In genomic region chr5:173483599-173483998, GRCh38 we compare ENCODE assay signal across 8 cellular contexts.
DNase-seq lines count a peak whose midpoint lies in the region; ATAC-seq, FAIRE-seq and TF ChIP-seq lines count a peak whose summit lies in the region.
"Not testable (repeated sequence)": the region's sequence is repeated elsewhere in the genome, so short reads cannot be mapped to it uniquely, and the experiment has no call there.

No MANE protein-coding gene starts in this region.

- not testable (repeated sequence) for H4K8ac ChIP-seq in trophoblast cell (ENCODE audit: low read depth, low read length)

- H2BK120ac ChIP-seq in trophoblast cell (ENCODE audit: insufficient read depth, low read length, poor library complexity): not testable (repeated sequence)

- H3K4me1 Mint-ChIP-seq in Calu3 (ENCODE audit: low read depth, unreplicated experiment); MCF 10A (ENCODE audit: insufficient read depth, unreplicated experiment): not testable (repeated sequence)

- POLR2A ChIA-PET in HEK293 (lab: Yijun Ruan, JAX): not testable (repeated sequence)
- POLR2A ChIA-PET in MCF 10A (lab: Yijun Ruan, JAX): interaction anchor here (0.7 to 0.9 kb wide), 2 partner anchors 11 to 28 kb away, joined by 3 to 5 read pairs; no protein-coding TSS in a partner anchor

- dilution Hi-C loops in keratinocyte (cut with MboI; ENCODE audit: extremely low pct_ligation_motif_present, low sequenced_read_pairs): not testable (repeated sequence)

- not testable (repeated sequence) for H2AK5ac ChIP-seq in trophoblast cell (ENCODE audit: low read length)

- intact Hi-C loops in Calu3 (cut with micrococcal nuclease; ENCODE audit: unreplicated experiment); MCF 10A (cut with micrococcal nuclease): not testable (repeated sequence)

- FAIRE-seq in keratinocyte (lab: Jason Lieb, UNC): not testable (repeated sequence)

- not testable (repeated sequence) for H4K91ac ChIP-seq in trophoblast cell (ENCODE audit: low read depth, low read length)

- not testable (repeated sequence) for TF ChIP-seq CTCF in Calu3 (IDR thresholded peaks at IDR 0.05; ENCODE audit: unreplicated experiment); HEK293 (tag by site-specific recombination; IDR thresholded peaks at IDR 0.05); RWPE2 (IDR thresholded peaks at IDR 0.05; ENCODE audit: poor library complexity, severe bottlenecking); MCF 10A (IDR thresholded peaks at IDR 0.05; ENCODE audit: unreplicated experiment); keratinocyte (optimal IDR thresholded peaks at IDR 0.05 in 1 of 3, IDR thresholded peaks at IDR 0.05 in 1 of 3, conservative IDR thresholded peaks at IDR 0.05 in 1 of 3; ENCODE audit: extremely low read depth in 1 of 3, insufficient read depth in 2 of 3, low read length in 3 of 3)

- not testable (repeated sequence) for H3K9me1 ChIP-seq in keratinocyte (ENCODE audit: control insufficient read depth, extremely low read depth, insufficient read depth, low read length)

- not testable (repeated sequence) for H3K4me1 ChIP-seq in HEK293 (ENCODE audit: control insufficient read depth, insufficient read depth, low read length); RWPE2 (ENCODE audit: insufficient read depth, poor library complexity, severe bottlenecking); keratinocyte (ENCODE audit: control insufficient read depth, extremely low read depth, insufficient read depth, low read length); trophoblast cell (ENCODE audit: control insufficient read depth in 1 of 2, insufficient read depth in 2 of 2, low read length in 2 of 2)

- H3K27ac ChIP-seq in HEK293 (ENCODE audit: extremely low read depth, low read depth, low read length); RWPE2 (ENCODE audit: poor library complexity, severe bottlenecking); trophoblast cell (ENCODE audit: low read depth, low read length): not testable (repeated sequence)
- H3K27ac ChIP-seq in epithelial cell of prostate: peak overlapping the region; percentile 73
- peak overlapping the region; percentile 50 for H3K27ac ChIP-seq in keratinocyte (ENCODE audit: control insufficient read depth, insufficient read depth, low read length)

- WGBS in trophoblast cell (ENCODE audit: extremely low coverage, insufficient coverage, insufficient read length): no CpG with 5 or more reads among the region's 3 CpGs

- not testable (repeated sequence) for H3K4me2 ChIP-seq in keratinocyte (ENCODE audit: control insufficient read depth, extremely low read depth, insufficient read depth, low read depth, low read length); trophoblast cell (ENCODE audit: low read length)

- not testable (repeated sequence) for H3K14ac ChIP-seq in trophoblast cell (ENCODE audit: low read length)

- not testable (repeated sequence) for H2AFZ ChIP-seq in keratinocyte (ENCODE audit: control insufficient read depth, low read length); trophoblast cell (ENCODE audit: insufficient read depth, low read length, poor library complexity)

- not testable (repeated sequence) for BruUV-seq in Calu3 (replicated peaks; lab: Mats Ljungman, UMichigan); MCF 10A (replicated peaks; lab: Mats Ljungman, UMichigan)

- not testable (repeated sequence) for H3K27me3 ChIP-seq in RWPE2 (ENCODE audit: insufficient read depth, poor library complexity, severe bottlenecking); keratinocyte (ENCODE audit: control insufficient read depth, extremely low read depth, insufficient read depth, low read length); trophoblast cell (ENCODE audit: insufficient read depth, low read length)

- H3K4ac ChIP-seq in trophoblast cell (ENCODE audit: low read depth, low read length): not testable (repeated sequence)

- not testable (repeated sequence) for H2BK12ac ChIP-seq in trophoblast cell (ENCODE audit: low read length)

- H4K12ac ChIP-seq in trophoblast cell (ENCODE audit: low read depth, low read length): not testable (repeated sequence)

- not testable (repeated sequence) for H3K4me3 Mint-ChIP-seq in Calu3 (ENCODE audit: low read depth, unreplicated experiment); MCF 10A (ENCODE audit: unreplicated experiment)

- CTCF ChIA-PET in Calu3 (lab: Charles Lee) (interaction anchor here (0.6 kb wide), 1 partner anchor 115 kb away, joined by 4 read pairs; no protein-coding TSS in a partner anchor), MCF 10A (lab: Yijun Ruan, JAX) (interaction anchor here (0.6 to 2.4 kb wide), 4 partner anchors 11 to 305 kb away, joined by 3 to 10 read pairs (median 4); partner anchors contain the start of gene BOD1)
- CTCF ChIA-PET in HEK293 (lab: Yijun Ruan, JAX): not testable (repeated sequence)

- H3K9ac ChIP-seq in keratinocyte (ENCODE audit: control insufficient read depth, extremely low read depth, insufficient read depth, low read length); trophoblast cell (ENCODE audit: low read length): not testable (repeated sequence)

- peak; percentile 34 for DNase-seq in Calu3
- peak; percentile 26 for DNase-seq in NCI-H748 (lab: John Stamatoyannopoulos, UW; ENCODE audit: unreplicated experiment)
- not testable (repeated sequence) for DNase-seq in RWPE2 (ENCODE audit: low spot score)
- DNase-seq in MCF 10A (ENCODE audit: unreplicated experiment): peak; percentile 61
- DNase-seq in epithelial cell of prostate (ENCODE audit: low read depth, low spot score): peak; percentile 78
- DNase-seq in keratinocyte (ENCODE audit: low read depth, low spot score): peak; percentile 57
- DNase-seq in trophoblast cell: peak; percentile 95

- H3K23ac ChIP-seq in trophoblast cell (ENCODE audit: low read length): not testable (repeated sequence)

- H4K20me1 ChIP-seq in keratinocyte (ENCODE audit: control insufficient read depth, extremely low read depth, insufficient read depth, low read length): not testable (repeated sequence)

- not testable (repeated sequence) for H3K9me3 Mint-ChIP-seq in Calu3 (ENCODE audit: low read depth, unreplicated experiment); MCF 10A (ENCODE audit: unreplicated experiment)

- not testable (repeated sequence) for H3K4me3 ChIP-seq in HEK293 (ENCODE audit: low read depth, low read length); RWPE2 (ENCODE audit: severe bottlenecking); keratinocyte (ENCODE audit: control insufficient read depth in 2 of 3, extremely low read depth in 1 of 3, insufficient read depth in 2 of 3, low read depth in 1 of 3, low read length in 3 of 3); trophoblast cell (ENCODE audit: low read depth, low read length)

- H3K18ac ChIP-seq in trophoblast cell (ENCODE audit: low read length): not testable (repeated sequence)

- peaks cover 13% of the 10 kb centered on the region for H3K27me3 Mint-ChIP-seq in Calu3 (ENCODE audit: unreplicated experiment)
- not testable (repeated sequence) for H3K27me3 Mint-ChIP-seq in MCF 10A (ENCODE audit: insufficient read depth, unreplicated experiment)

- H3K9me3 ChIP-seq in HEK293 (ENCODE audit: control insufficient read depth, insufficient read depth, low read depth, low read length); RWPE2 (ENCODE audit: severe bottlenecking); keratinocyte (ENCODE audit: control insufficient read depth, low read depth, low read length); trophoblast cell (ENCODE audit: insufficient read depth, low read depth, low read length): not testable (repeated sequence)

- H3K36me3 ChIP-seq in HEK293 (ENCODE audit: control insufficient read depth in 2 of 2, insufficient read depth in 1 of 2, low read length in 2 of 2); RWPE2 (ENCODE audit: low read depth); keratinocyte (ENCODE audit: control insufficient read depth in 2 of 2, extremely low read depth in 1 of 2, insufficient read depth in 2 of 2, low read length in 2 of 2); trophoblast cell (ENCODE audit: control insufficient read depth in 1 of 2, insufficient read depth in 2 of 2, low read length in 2 of 2): not testable (repeated sequence)

- ATAC-seq in RWPE2 (ENCODE audit: low read depth): peak; percentile 78

- H3K36me3 Mint-ChIP-seq in Calu3 (ENCODE audit: insufficient read depth, unreplicated experiment); MCF 10A (ENCODE audit: insufficient read depth, unreplicated experiment): not testable (repeated sequence)

- not testable (repeated sequence) for H2BK5ac ChIP-seq in trophoblast cell (ENCODE audit: low read depth, low read length, poor library complexity)

- H3K27ac Mint-ChIP-seq in Calu3 (ENCODE audit: unreplicated experiment); MCF 10A (ENCODE audit: low read depth, unreplicated experiment): not testable (repeated sequence)

- H3K79me2 ChIP-seq in keratinocyte (ENCODE audit: control insufficient read depth, insufficient read depth, low read length); trophoblast cell (ENCODE audit: control insufficient read depth, insufficient read depth, low read length, poor library complexity): not testable (repeated sequence)

- not testable (repeated sequence) for H3K79me1 ChIP-seq in trophoblast cell (ENCODE audit: low read length)

TF ChIP-seq in HEK293, 187 proteins besides CTCF, POLR2A, EP300 and RAD21:
- TF ChIP-seq, protein P1, sequence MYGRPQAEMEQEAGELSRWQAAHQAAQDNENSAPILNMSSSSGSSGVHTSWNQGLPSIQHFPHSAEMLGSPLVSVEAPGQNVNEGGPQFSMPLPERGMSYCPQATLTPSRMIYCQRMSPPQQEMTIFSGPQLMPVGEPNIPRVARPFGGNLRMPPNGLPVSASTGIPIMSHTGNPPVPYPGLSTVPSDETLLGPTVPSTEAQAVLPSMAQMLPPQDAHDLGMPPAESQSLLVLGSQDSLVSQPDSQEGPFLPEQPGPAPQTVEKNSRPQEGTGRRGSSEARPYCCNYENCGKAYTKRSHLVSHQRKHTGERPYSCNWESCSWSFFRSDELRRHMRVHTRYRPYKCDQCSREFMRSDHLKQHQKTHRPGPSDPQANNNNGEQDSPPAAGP (tag by site-specific recombination; IDR thresholded peaks at IDR 0.05): peak; percentile 79
